16 cellular contexts compared by ENCODE assay signal in genomic region chr14:77189479-77189878, GRCh38.
"Had no signal": no experiment of that assay in that cellular context is flagged by ENCODE, and none has a peak within 500 bp of the region (broad histone marks: within the 10 kb centered on the region; RNA-seq: fewer than 3 reads in every experiment).

No MANE protein-coding gene starts in this region.

- DNase-seq: activated CD4-positive, alpha-beta T cell treated with anti-CD3 and anti-CD28 coated beads, Interleukin-2, amount 10 ng/mL, durations not matched to agents 7 days and 5 days; activated CD4-positive, CD25-positive, alpha-beta regulatory T cell treated with anti-CD3 and anti-CD28 coated beads, Interleukin-2, amount 50 U/mL, for 72 hours; activated CD8-positive, alpha-beta memory T cell treated with anti-CD3 and anti-CD28 coated beads, Interleukin-2, amount 10 ng/mL, durations not matched to agents 7 days and 5 days; activated CD8-positive, alpha-beta T cell treated with anti-CD3 and anti-CD28 coated beads for 36 hours; activated gamma-delta T cell; activated naive CD4-positive, alpha-beta T cell treated with anti-CD3 and anti-CD28 coated beads, Interleukin-2, amount 50 U/mL, for 16 hours; activated naive CD8-positive, alpha-beta T cell treated with anti-CD3 and anti-CD28 coated beads, Interleukin-2, amount 50 U/mL, for 24 hours; activated T-cell treated with anti-CD3 and anti-CD28 coated beads for 4 hours; effector CD4-positive, alpha-beta T cell; left lung; naive thymus-derived CD4-positive, alpha-beta T cell; occipital lobe; stimulated activated CD4-positive, alpha-beta T cell treated with anti-CD3 and anti-CD28 coated beads, Interleukin-4, amount 100 ng/mL, for 1 hour; stimulated activated naive CD4-positive, alpha-beta T cell; upper lobe of left lung; WERI-Rb-1 had no signal
